In the genomic region with DNA sequence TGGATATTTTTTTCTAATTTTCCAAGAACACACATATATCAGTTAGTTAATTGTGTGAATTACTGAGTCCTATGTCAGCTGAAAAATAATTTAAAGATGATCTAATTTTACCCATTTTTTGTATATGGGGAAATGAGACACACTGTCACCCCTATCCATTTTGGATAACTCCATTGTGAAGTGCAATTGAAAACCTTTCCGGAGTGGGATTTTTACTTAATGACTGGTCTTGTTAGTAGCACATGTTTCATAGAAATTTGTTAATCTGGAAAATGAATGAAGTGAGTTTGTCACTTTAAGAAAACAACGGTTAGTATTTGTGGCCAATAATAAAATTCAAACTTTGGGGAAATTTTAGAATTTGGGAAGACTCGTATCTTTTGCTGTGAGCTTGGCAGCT, we compare ENCODE assay signal across 8 cellular contexts. TPM values are rescaled to one million over a fixed set of nuclear protein-coding genes. Genes with fewer than 3 reads are reported as not detected.
A peak's percentile ranks its signal among the peaks of the same experiment; 100 is the strongest.
DNase-seq lines count a peak whose midpoint lies in the region; ATAC-seq and TF ChIP-seq lines count a peak whose summit lies in the region.

No MANE protein-coding gene starts in this region.

- H3K9ac ChIP-seq in fibroblast of lung (ENCODE audit: insufficient read depth, low read length): peak overlapping the region; percentile 99

- H3K36me3 ChIP-seq in fibroblast of lung (ENCODE audit: control insufficient read depth, insufficient read depth, low read length): peaks cover 13% of the 10 kb centered on the region

- H3K4me1 Mint-ChIP-seq in activated T-cell treated with anti-CD3 and anti-CD28 coated beads, Interleukin-2, amount 50 U/mL, for 24 hours (ENCODE audit: low read depth): peaks cover 58% of the 10 kb centered on the region
- peaks cover 58 to 69% (median 65%) of the 10 kb centered on the region in 3 donors for H3K4me1 Mint-ChIP-seq in T-cell
- peaks cover 14 to 42% of the 10 kb centered on the region in 2 donors for H3K4me1 Mint-ChIP-seq in stimulated activated naive B cell treated with anti-CD40 and anti-IgM and Interleukin-4, amounts not matched to agents 10 μg/mL and 1 μg/mL and 100 μg/mL, for 72 hours

- peaks cover 80% of the 10 kb centered on the region for H3K36me3 Mint-ChIP-seq in activated T-cell treated with anti-CD3 and anti-CD28 coated beads, Interleukin-2, amount 50 U/mL, for 24 hours (ENCODE audit: low read depth)
- H3K36me3 Mint-ChIP-seq in T-cell: peaks cover 27% of the 10 kb centered on the region
- peaks cover 14 to 19% of the 10 kb centered on the region in 2 donors for H3K36me3 Mint-ChIP-seq in stimulated activated naive B cell treated with anti-CD40 and anti-IgM and Interleukin-4, amounts not matched to agents 10 μg/mL and 1 μg/mL and 100 μg/mL, for 72 hours

- no peaks in the 10 kb centered on the region for H3K9me3 ChIP-seq in fibroblast of lung (ENCODE audit: control insufficient read depth, insufficient read depth, low read depth, low read length)

- H3K4me3 Mint-ChIP-seq in activated T-cell treated with anti-CD3 and anti-CD28 coated beads, Interleukin-2, amount 50 U/mL, for 24 hours: peak overlapping the region; percentile 99
- H3K4me3 Mint-ChIP-seq in T-cell: peak overlapping the region; percentile 98 to 100 (median 99)
- peak overlapping the region; percentile 97 to 99 for H3K4me3 Mint-ChIP-seq in stimulated activated naive B cell treated with anti-CD40 and anti-IgM and Interleukin-4, amounts not matched to agents 10 μg/mL and 1 μg/mL and 100 μg/mL, for 72 hours

- no peaks in the 10 kb centered on the region for H3K27me3 ChIP-seq in fibroblast of lung (ENCODE audit: control insufficient read depth, insufficient read depth, low read length)

- H3K4me3 ChIP-seq in fibroblast of lung (replicated peaks in 1 of 4; ENCODE audit: control extremely low read depth in 1 of 4, insufficient read depth in 1 of 4, low read depth in 3 of 4, low read length in 4 of 4): peak overlapping the region; percentile 95 to 99 (median 97)

- TF ChIP-seq CTCF in fibroblast of lung (conservative IDR thresholded peaks at IDR 0.05 in 1 of 2, IDR thresholded peaks at IDR 0.05 in 1 of 2; ENCODE audit: low read depth in 1 of 2, low read length in 2 of 2): no peak

- peaks cover 75% of the 10 kb centered on the region for H3K79me2 ChIP-seq in fibroblast of lung (ENCODE audit: control insufficient read depth, insufficient read depth, low read length)

- no peaks in the 10 kb centered on the region for H4K20me1 ChIP-seq in fibroblast of lung (ENCODE audit: control insufficient read depth, extremely low read depth, insufficient read depth, low read length)

- no peaks in the 10 kb centered on the region for H3K27me3 Mint-ChIP-seq in activated T-cell treated with anti-CD3 and anti-CD28 coated beads, Interleukin-2, amount 50 U/mL, for 24 hours
- no peaks in the 10 kb centered on the region for H3K27me3 Mint-ChIP-seq in T-cell
- H3K27me3 Mint-ChIP-seq in stimulated activated naive B cell treated with anti-CD40 and anti-IgM and Interleukin-4, amounts not matched to agents 10 μg/mL and 1 μg/mL and 100 μg/mL, for 72 hours: no peaks in the 10 kb centered on the region

- peak overlapping the region; percentile 91 for H3K4me2 ChIP-seq in fibroblast of lung (ENCODE audit: extremely low read depth, insufficient read depth, low read length)

- peaks cover 4% of the 10 kb centered on the region for H3K4me1 ChIP-seq in fibroblast of lung (ENCODE audit: control insufficient read depth, extremely low read depth, insufficient read depth, low read length)

- no peak overlapping the region for H2AFZ ChIP-seq in fibroblast of lung (ENCODE audit: low read length)

- ATAC-seq in T-cell (replicated peaks in 1 of 4) (no peak), GM21381 (IDR thresholded peaks at IDR 0.05; ENCODE audit: unreplicated experiment) (no peak)
- no peak for ATAC-seq in stimulated activated naive B cell treated with anti-CD40 and anti-IgM and Interleukin-4, amounts not matched to agents 10 μg/mL and 1 μg/mL and 100 μg/mL, for 72 hours (replicated peaks)

- DNase-seq in activated T-cell treated with anti-CD3 and anti-CD28 coated beads, Interleukin-2, amount 50 U/mL, for 24 hours: no peak
- DNase-seq in activated T-cell treated with anti-CD3 and anti-CD28 coated beads, Interleukin-2, amount 50 U/mL, for 1 hour: no peak
- DNase-seq in T-cell (no peak), fibroblast of lung (ENCODE audit: low read depth in 2 of 2) (peak; percentile 13 to 30), dedifferentiated amniotic fluid mesenchymal stem cell (ENCODE audit: extremely low spot score) (no peak), GM19240 (ENCODE audit: insufficient read length, low spot score) (no peak)
- no peak for DNase-seq in stimulated activated naive B cell treated with anti-CD40 and anti-IgM and Interleukin-4, amounts not matched to agents 10 μg/mL and 1 μg/mL and 100 μg/mL, for 72 hours

- CTCF ChIA-PET in T-cell (lab: Charles Lee): interaction anchor here in 1 of 2 donors (0.8 kb wide), 1 partner anchor 143 kb away, joined by 3 read pairs; no protein-coding TSS in a partner anchor

- peak overlapping the region; percentile 97 for H3K27ac ChIP-seq in fibroblast of lung (ENCODE audit: insufficient read depth, low read length)

- H3K27ac Mint-ChIP-seq in activated T-cell treated with anti-CD3 and anti-CD28 coated beads, Interleukin-2, amount 50 U/mL, for 24 hours: peak overlapping the region; percentile 99
- no peak overlapping the region for H3K27ac Mint-ChIP-seq in T-cell
- H3K27ac Mint-ChIP-seq in stimulated activated naive B cell treated with anti-CD40 and anti-IgM and Interleukin-4, amounts not matched to agents 10 μg/mL and 1 μg/mL and 100 μg/mL, for 72 hours: no peak overlapping the region

- no peaks in the 10 kb centered on the region for H3K9me3 Mint-ChIP-seq in activated T-cell treated with anti-CD3 and anti-CD28 coated beads, Interleukin-2, amount 50 U/mL, for 24 hours
- H3K9me3 Mint-ChIP-seq in T-cell: no peaks in the 10 kb centered on the region
- no peaks in the 10 kb centered on the region for H3K9me3 Mint-ChIP-seq in stimulated activated naive B cell treated with anti-CD40 and anti-IgM and Interleukin-4, amounts not matched to agents 10 μg/mL and 1 μg/mL and 100 μg/mL, for 72 hours

- POLR2A ChIA-PET in T-cell (lab: Charles Lee): interaction anchor here in 1 of 2 donors (0.6 kb wide), 1 partner anchor 96 kb away, joined by 3 read pairs; no protein-coding TSS in a partner anchor

RNA-seq across cellular contexts. Expression of gene GARS1, which starts 2.0 kb away (rescaled TPM):
- total RNA-seq in T-cell (100 to 1,000 TPM in 4 of 5 donors, 10 to 100 TPM in 1; 78.8 to 121 (median 114) TPM), fibroblast of lung (226 and 322 TPM in 2 replicates)
- polyA plus RNA-seq in fibroblast of lung: 669 and 712 TPM in 2 replicates
- 262 and 263 TPM in 2 replicates for polyA plus RNA-seq in fibroblast of lung (2012)
- 1,044 and 1,141 TPM in 2 replicates for polyA minus RNA-seq in fibroblast of lung (ENCODE audit: low replicate concordance)

Comparison
In these comparisons a context has a peak if more than half of its experiments do, and no peak if none do; other contexts are left out.
1. DNase-seq: peak in fibroblast of lung (2 of 2); none in activated T-cell treated with anti-CD3 and anti-CD28 coated beads, Interleukin-2, amount 50 U/mL, for 24 hours (single experiment), activated T-cell treated with anti-CD3 and anti-CD28 coated beads, Interleukin-2, amount 50 U/mL, for 1 hour (single experiment), T-cell (0 of 34), stimulated activated naive B cell treated with anti-CD40 and anti-IgM and Interleukin-4, amounts not matched to agents 10 μg/mL and 1 μg/mL and 100 μg/mL, for 72 hours (single experiment), dedifferentiated amniotic fluid mesenchymal stem cell (single experiment) and GM19240 (single experiment).
2. Peak in every context shown above with its lines, with median percentiles within 50 percentile points of each other: H3K4me3 Mint-ChIP-seq.